1 cellular context compared by ENCODE assay signal in the genomic region with DNA sequence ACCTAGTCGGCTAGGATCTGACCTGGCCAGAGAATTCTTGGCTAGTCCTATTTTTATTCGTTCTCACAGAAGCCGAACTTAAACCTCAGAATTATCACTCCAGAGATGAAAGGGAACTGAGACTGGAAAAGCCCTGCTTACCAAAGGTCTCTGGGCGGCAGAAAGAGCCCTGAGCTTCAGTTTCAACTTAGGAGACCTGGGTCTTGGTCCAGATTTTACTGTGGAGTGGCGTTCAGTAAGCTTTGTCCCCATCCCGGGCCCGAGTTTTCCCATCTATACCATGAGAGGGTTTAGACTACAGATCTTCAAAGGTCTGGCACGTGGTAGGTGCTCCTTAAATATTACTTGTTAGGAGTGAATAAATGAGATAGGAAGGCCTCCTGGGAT.
TF ChIP-seq lines count a peak whose summit lies in the region.

No MANE protein-coding gene starts in this region.

TF ChIP-seq in H1, 55 proteins besides CTCF, POLR2A, EP300 and RAD21:
- TF ChIP-seq SIN3A (conservative IDR thresholded peaks at IDR 0.05 in 1 of 2, IDR thresholded peaks at IDR 0.05 in 1 of 2; ENCODE audit: low read depth in 1 of 2, low read length in 2 of 2), result 0 out of 4 replicates have a peak, but pooled peaks of 1 of the 2 experiments have one; percentile 15
- no peak for TF ChIP-seq NANOG (IDR thresholded peaks at IDR 0.05; ENCODE audit: insufficient read depth, low read depth, low read length, poor library complexity, severe bottlenecking)
TF ChIP-seq in H1: peak in this region for 1.
